1 cellular context compared by ENCODE assay signal in the genomic region with DNA sequence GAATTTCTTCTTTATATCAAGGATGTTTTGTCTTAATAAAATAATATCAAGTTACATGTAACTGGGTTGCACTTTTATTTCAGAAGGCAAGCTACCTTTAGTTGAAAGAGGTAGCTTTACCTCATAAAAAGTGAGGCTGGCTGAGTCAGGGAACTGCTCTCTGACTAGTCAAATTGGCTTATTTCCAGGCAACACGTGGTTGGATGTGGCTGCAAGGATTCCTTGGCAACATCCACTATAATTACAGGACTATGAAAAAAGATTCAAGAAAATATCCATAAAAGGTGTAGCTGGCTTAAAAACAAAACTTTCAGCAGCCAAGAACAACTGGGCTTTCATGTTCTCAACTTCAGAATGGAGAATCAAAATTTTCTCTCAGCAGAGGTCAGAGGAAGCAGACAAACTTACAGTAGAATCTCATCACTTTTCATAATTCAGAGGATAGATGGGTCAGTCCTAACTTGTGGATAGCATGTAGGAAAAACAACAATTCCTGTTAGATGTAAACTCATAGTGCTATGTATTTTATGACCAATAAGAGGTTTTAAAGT.
TF ChIP-seq lines count a peak whose summit lies in the region.

No MANE protein-coding gene starts in this region.

TF ChIP-seq in HepG2, 621 proteins besides CTCF, POLR2A, EP300 and RAD21 (continued from another document):
- TF ChIP-seq, protein P1, sequence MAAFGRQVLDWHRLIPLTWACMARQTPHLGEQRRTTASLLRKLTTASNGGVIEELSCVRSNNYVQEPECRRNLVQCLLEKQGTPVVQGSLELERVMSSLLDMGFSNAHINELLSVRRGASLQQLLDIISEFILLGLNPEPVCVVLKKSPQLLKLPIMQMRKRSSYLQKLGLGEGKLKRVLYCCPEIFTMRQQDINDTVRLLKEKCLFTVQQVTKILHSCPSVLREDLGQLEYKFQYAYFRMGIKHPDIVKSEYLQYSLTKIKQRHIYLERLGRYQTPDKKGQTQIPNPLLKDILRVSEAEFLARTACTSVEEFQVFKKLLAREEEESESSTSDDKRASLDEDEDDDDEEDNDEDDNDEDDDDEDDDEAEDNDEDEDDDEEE (CRISPR knock-in tag; IDR thresholded peaks at IDR 0.05) = no peak
- no peak for TF ChIP-seq TOPORS (CRISPR knock-in tag; IDR thresholded peaks at IDR 0.05)
- TF ChIP-seq ZNF737 (CRISPR knock-in tag; IDR thresholded peaks at IDR 0.05; ENCODE audit: borderline replicate concordance) = no peak
- TF ChIP-seq, protein P2, sequence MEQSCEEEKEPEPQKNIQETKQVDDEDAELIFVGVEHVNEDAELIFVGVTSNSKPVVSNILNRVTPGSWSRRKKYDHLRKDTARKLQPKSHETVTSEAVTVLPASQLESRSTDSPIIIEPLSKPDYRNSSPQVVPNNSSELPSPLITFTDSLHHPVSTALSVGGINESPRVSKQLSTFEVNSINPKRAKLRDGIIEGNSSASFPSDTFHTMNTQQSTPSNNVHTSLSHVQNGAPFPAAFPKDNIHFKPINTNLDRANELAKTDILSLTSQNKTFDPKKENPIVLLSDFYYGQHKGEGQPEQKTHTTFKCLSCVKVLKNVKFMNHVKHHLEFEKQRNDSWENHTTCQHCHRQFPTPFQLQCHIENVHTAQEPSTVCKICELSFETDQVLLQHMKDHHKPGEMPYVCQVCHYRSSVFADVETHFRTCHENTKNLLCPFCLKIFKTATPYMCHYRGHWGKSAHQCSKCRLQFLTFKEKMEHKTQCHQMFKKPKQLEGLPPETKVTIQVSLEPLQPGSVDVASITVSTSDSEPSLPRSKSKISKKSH (CRISPR knock-in tag; IDR thresholded peaks at IDR 0.05; ENCODE audit: borderline replicate concordance) = no peak
- TF ChIP-seq ZNF354B (CRISPR knock-in tag; IDR thresholded peaks at IDR 0.05) = no peak
- no peak for TF ChIP-seq RNF2 (conservative IDR thresholded peaks at IDR 0.05; ENCODE audit: low read depth)
- no peak for TF ChIP-seq ZNF879 (CRISPR knock-in tag; IDR thresholded peaks at IDR 0.05)
- TF ChIP-seq ZNF234 (CRISPR knock-in tag; conservative IDR thresholded peaks at IDR 0.05) = no peak
